ENCODE assay signal across 1 cellular context in the genomic region with DNA sequence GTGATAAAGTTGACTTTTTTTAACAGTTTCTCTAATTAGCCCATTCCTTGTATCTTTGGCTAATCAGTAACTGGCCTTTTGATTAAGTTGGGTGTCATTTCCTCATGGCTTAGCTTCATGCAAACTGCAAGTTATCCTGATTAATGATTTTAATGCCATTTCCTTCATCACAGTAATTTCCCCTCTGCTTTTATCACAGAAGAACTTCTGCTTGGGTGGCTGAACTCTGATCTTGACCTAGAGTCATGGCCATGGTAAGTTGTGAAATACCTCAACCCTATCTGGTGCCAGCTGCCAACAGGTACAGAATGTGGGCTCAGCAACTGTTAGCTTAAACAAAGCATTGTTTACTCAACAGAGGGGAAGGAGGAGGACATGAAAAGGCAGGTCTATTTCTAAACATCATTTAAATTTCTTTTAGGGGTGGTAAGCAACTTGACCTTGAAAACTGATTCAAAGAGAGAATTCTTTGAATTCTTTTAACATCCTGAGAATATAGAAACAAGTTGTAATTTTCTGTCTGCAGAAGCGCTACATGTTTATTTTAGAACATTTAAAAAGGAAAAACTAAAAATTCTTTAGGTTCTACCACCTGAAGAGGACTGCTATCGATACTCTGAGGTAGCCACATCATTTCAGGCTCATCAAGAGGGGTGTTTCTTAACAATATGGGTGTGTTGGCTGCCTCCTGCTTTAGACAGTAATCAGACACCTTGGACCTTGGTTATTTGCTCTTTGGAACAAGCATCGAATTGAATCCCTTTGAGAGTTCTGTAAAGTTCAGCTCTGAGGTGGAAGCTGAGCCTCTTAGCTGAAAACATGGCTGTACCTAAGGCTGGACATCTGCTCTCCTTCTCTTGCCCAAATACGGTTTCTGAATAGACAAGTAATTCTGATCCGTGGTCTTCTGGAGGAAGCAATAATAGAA.
A peak's percentile ranks its signal among the peaks of the same experiment; 100 is the strongest.
TF ChIP-seq lines count a peak whose summit lies in the region.

No MANE protein-coding gene starts in this region.

TF ChIP-seq in A549, 52 proteins besides CTCF, POLR2A, EP300 and RAD21 (continued from another document):
- TF ChIP-seq E2F6 (IDR thresholded peaks at IDR 0.05; ENCODE audit: borderline replicate concordance, low read depth) (no peak), PHF8 (IDR thresholded peaks at IDR 0.05; ENCODE audit: borderline replicate concordance, low read depth) (no peak), JUNB (IDR thresholded peaks at IDR 0.05) (peak; percentile 95), HEYL (CRISPR knock-in tag; IDR thresholded peaks at IDR 0.05) (no peak), EHMT2 (IDR thresholded peaks at IDR 0.05; ENCODE audit: low read depth) (no peak), GATA3 (IDR thresholded peaks at IDR 0.05; ENCODE audit: borderline replicate concordance) (peak; percentile 99), CHD2 (IDR thresholded peaks at IDR 0.05; ENCODE audit: low read length, partially characterized antibody) (no peak), ESRRA (IDR thresholded peaks at IDR 0.05; ENCODE audit: borderline replicate concordance, low read length) (peak; percentile 73; the same call in 1 of the 2 replicates), HOXB13 (CRISPR knock-in tag; IDR thresholded peaks at IDR 0.05; ENCODE audit: low read depth) (peak; percentile 72; the same call in 1 of the 2 replicates), FOSL2 (IDR thresholded peaks at IDR 0.05) (peak; percentile 51), FOSL2 (CRISPR knock-in tag; IDR thresholded peaks at IDR 0.05) (peak; percentile 61), USF2 (IDR thresholded peaks at IDR 0.05) (no peak), CBX8 (IDR thresholded peaks at IDR 0.05) (no peak), CEBPB (IDR thresholded peaks at IDR 0.05) (peak; percentile 98 to 99), NPAS2 (CRISPR knock-in tag; IDR thresholded peaks at IDR 0.05; ENCODE audit: borderline replicate concordance) (no peak), HOXA7 (CRISPR knock-in tag; IDR thresholded peaks at IDR 0.05) (no peak), CBX2 (IDR thresholded peaks at IDR 0.05; ENCODE audit: borderline replicate concordance, low read depth) (no peak), EHF (CRISPR knock-in tag; IDR thresholded peaks at IDR 0.05) (peak; percentile 66; the same call in 1 of the 2 replicates), TFCP2L1 (CRISPR knock-in tag; IDR thresholded peaks at IDR 0.05) (no peak), HOXB5 (CRISPR knock-in tag; IDR thresholded peaks at IDR 0.05) (peak; percentile 81), ZC3H11A (IDR thresholded peaks at IDR 0.05) (no peak), MAFK (IDR thresholded peaks at IDR 0.05; ENCODE audit: partially characterized antibody) (peak; percentile 74), FOXS1 (CRISPR knock-in tag; IDR thresholded peaks at IDR 0.05) (no peak; the same call in 1 of the 2 replicates), ZFP36 (IDR thresholded peaks at IDR 0.05; ENCODE audit: borderline replicate concordance, partially characterized antibody) (no peak), NR3C1 (IDR thresholded peaks at IDR 0.05) (no peak), MYC (IDR thresholded peaks at IDR 0.05; ENCODE audit: borderline replicate concordance, low read length) (no peak), MAZ (IDR thresholded peaks at IDR 0.05; ENCODE audit: borderline replicate concordance, low read depth, low read length) (no peak), HES2 (IDR thresholded peaks at IDR 0.05) (peak; percentile 87; the same call in 1 of the 2 replicates), FOSB (CRISPR knock-in tag; IDR thresholded peaks at IDR 0.05) (no peak), TP53 (CRISPR knock-in tag; IDR thresholded peaks at IDR 0.05) (no peak), BHLHE40 (IDR thresholded peaks at IDR 0.05; ENCODE audit: low read depth, low read length) (no peak), RNF2 (IDR thresholded peaks at IDR 0.05; ENCODE audit: borderline replicate concordance, low read depth) (no peak), KDM1A (IDR thresholded peaks at IDR 0.05; ENCODE audit: low read depth) (no peak), POLR2AphosphoS2 (conservative IDR thresholded peaks at IDR 0.05; ENCODE audit: low read length) (no peak), HMGXB4 (CRISPR knock-in tag; IDR thresholded peaks at IDR 0.05; ENCODE audit: borderline replicate concordance) (no peak), ZSCAN20 (CRISPR knock-in tag; IDR thresholded peaks at IDR 0.05) (no peak), NFE2L2 (conservative IDR thresholded peaks at IDR 0.05; ENCODE audit: low read length) (no peak), REST (IDR thresholded peaks at IDR 0.05) (no peak), KDM5A (IDR thresholded peaks at IDR 0.05) (no peak), SREBF2 (IDR thresholded peaks at IDR 0.05) (no peak), JUN (IDR thresholded peaks at IDR 0.05) (peak; percentile 99), RARB (CRISPR knock-in tag; IDR thresholded peaks at IDR 0.05) (peak; percentile 85), RCOR1 (IDR thresholded peaks at IDR 0.05; ENCODE audit: low read depth, low read length) (no peak)
- TF ChIP-seq, protein P1, sequence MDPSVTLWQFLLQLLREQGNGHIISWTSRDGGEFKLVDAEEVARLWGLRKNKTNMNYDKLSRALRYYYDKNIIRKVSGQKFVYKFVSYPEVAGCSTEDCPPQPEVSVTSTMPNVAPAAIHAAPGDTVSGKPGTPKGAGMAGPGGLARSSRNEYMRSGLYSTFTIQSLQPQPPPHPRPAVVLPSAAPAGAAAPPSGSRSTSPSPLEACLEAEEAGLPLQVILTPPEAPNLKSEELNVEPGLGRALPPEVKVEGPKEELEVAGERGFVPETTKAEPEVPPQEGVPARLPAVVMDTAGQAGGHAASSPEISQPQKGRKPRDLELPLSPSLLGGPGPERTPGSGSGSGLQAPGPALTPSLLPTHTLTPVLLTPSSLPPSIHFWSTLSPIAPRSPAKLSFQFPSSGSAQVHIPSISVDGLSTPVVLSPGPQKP (IDR thresholded peaks at IDR 0.05; ENCODE audit: low read depth, low read length) = no peak
- TF ChIP-seq, protein P2, sequence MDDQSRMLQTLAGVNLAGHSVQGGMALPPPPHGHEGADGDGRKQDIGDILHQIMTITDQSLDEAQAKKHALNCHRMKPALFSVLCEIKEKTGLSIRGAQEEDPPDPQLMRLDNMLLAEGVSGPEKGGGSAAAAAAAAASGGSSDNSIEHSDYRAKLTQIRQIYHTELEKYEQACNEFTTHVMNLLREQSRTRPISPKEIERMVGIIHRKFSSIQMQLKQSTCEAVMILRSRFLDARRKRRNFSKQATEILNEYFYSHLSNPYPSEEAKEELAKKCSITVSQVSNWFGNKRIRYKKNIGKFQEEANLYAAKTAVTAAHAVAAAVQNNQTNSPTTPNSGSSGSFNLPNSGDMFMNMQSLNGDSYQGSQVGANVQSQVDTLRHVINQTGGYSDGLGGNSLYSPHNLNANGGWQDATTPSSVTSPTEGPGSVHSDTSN (IDR thresholded peaks at IDR 0.05) = peak; percentile 71; the same call in 1 of the 2 replicates
- TF ChIP-seq, protein P3, sequence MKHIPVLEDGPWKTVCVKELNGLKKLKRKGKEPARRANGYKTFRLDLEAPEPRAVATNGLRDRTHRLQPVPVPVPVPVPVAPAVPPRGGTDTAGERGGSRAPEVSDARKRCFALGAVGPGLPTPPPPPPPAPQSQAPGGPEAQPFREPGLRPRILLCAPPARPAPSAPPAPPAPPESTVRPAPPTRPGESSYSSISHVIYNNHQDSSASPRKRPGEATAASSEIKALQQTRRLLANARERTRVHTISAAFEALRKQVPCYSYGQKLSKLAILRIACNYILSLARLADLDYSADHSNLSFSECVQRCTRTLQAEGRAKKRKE (CRISPR knock-in tag; IDR thresholded peaks at IDR 0.05; ENCODE audit: low read depth) = 0 out of 2 replicates have a peak, but pooled peaks have one; percentile 22
- TF ChIP-seq, protein P4, sequence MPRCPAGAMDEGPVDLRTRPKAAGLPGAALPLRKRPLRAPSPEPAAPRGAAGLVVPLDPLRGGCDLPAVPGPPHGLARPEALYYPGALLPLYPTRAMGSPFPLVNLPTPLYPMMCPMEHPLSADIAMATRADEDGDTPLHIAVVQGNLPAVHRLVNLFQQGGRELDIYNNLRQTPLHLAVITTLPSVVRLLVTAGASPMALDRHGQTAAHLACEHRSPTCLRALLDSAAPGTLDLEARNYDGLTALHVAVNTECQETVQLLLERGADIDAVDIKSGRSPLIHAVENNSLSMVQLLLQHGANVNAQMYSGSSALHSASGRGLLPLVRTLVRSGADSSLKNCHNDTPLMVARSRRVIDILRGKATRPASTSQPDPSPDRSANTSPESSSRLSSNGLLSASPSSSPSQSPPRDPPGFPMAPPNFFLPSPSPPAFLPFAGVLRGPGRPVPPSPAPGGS (IDR thresholded peaks at IDR 0.05) = peak; percentile 97
- TF ChIP-seq, protein P5, sequence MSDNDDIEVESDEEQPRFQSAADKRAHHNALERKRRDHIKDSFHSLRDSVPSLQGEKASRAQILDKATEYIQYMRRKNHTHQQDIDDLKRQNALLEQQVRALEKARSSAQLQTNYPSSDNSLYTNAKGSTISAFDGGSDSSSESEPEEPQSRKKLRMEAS (IDR thresholded peaks at IDR 0.05) = peak; percentile 81
